ENCODE assay signal across 8 cellular contexts in genomic region chr4:128386761-128387599, GRCh38.
DNase-seq lines count a peak whose midpoint lies in the region; ATAC-seq, FAIRE-seq and TF ChIP-seq lines count a peak whose summit lies in the region.

No MANE protein-coding gene starts in this region.

- no peak overlapping the region for H3K4me3 ChIP-seq in aorta (ENCODE audit: low read length in 2 of 2)

- peak; percentile 36 for FAIRE-seq in H54 (lab: Jason Lieb, UNC)

- peak overlapping the region in 1 of 2 donors; percentile 52 for H3K27ac ChIP-seq in aorta (ENCODE audit: low read depth in 1 of 2, low read length in 2 of 2)

- H3K9me3 ChIP-seq in aorta (ENCODE audit: control insufficient read depth, low read length) = no peaks in the 10 kb centered on the region

- no peaks in the 10 kb centered on the region for H3K4me1 Mint-ChIP-seq in activated CD4-positive, alpha-beta memory T cell treated with anti-CD3 and anti-CD28 coated beads for 36 hours (ENCODE audit: low read depth)

- H3K4me3 Mint-ChIP-seq in activated CD4-positive, alpha-beta memory T cell treated with anti-CD3 and anti-CD28 coated beads for 36 hours = no peak overlapping the region

- no peaks in the 10 kb centered on the region for H3K27me3 ChIP-seq in aorta (ENCODE audit: control insufficient read depth in 1 of 2, insufficient read depth in 2 of 2, low read length in 1 of 2)

- CTCF ChIA-PET in activated CD4-positive, alpha-beta memory T cell treated with anti-CD3 and anti-CD28 coated beads for 36 hours (lab: Charles Lee) = no interaction called here

- no peak overlapping the region for H3K27ac Mint-ChIP-seq in activated CD4-positive, alpha-beta memory T cell treated with anti-CD3 and anti-CD28 coated beads for 36 hours

- peaks cover 0 to 3% of the 10 kb centered on the region in 2 donors for H3K4me1 ChIP-seq in aorta (ENCODE audit: control insufficient read depth in 1 of 2, insufficient read depth in 2 of 2, low read length in 2 of 2)

- H3K27me3 Mint-ChIP-seq in activated CD4-positive, alpha-beta memory T cell treated with anti-CD3 and anti-CD28 coated beads for 36 hours = no peaks in the 10 kb centered on the region

- no peaks in the 10 kb centered on the region for H3K36me3 Mint-ChIP-seq in activated CD4-positive, alpha-beta memory T cell treated with anti-CD3 and anti-CD28 coated beads for 36 hours

- no peaks in the 10 kb centered on the region for H3K36me3 ChIP-seq in aorta (ENCODE audit: control insufficient read depth in 1 of 2, insufficient read depth in 2 of 2, low read length in 1 of 2)

- intact Hi-C loops in aorta (cut with DNase I) = loop anchor here (2.0 to 10.0 kb wide), 3 partner anchors 98 to 425 kb away; no protein-coding TSS in a partner anchor
- intact Hi-C loops in activated CD4-positive, alpha-beta memory T cell treated with anti-CD3 and anti-CD28 coated beads for 36 hours (cut with micrococcal nuclease) = no loop called here

- no peaks in the 10 kb centered on the region for H3K9me3 Mint-ChIP-seq in activated CD4-positive, alpha-beta memory T cell treated with anti-CD3 and anti-CD28 coated beads for 36 hours

- DNase-seq in H54 (ENCODE audit: insufficient read length, low spot score) = peak; percentile 51
- DNase-seq in NOMO-1 treated with DMSO at 0.1 percent for 48 hours (lab: John Stamatoyannopoulos, UW; ENCODE audit: unreplicated experiment) = peak; percentile 85
- peak; percentile 40 for DNase-seq in epidermal melanocyte (ENCODE audit: insufficient read length, low spot score)
- peak; percentile 58 for DNase-seq in middle frontal gyrus (ENCODE audit: extremely low spot score, low spot score)
- DNase-seq in aorta = peak; percentile 95
- DNase-seq in activated CD8-positive, alpha-beta memory T cell treated with anti-CD3 and anti-CD28 coated beads, Interleukin-2, amount 50 U/mL, for 48 hours = no peak
- no peak for DNase-seq in activated CD4-positive, alpha-beta memory T cell treated with anti-CD3 and anti-CD28 coated beads for 36 hours

- no peak for TF ChIP-seq POLR2A in H54 (IDR thresholded peaks at IDR 0.05; ENCODE audit: low read depth, low read length)

- WGBS in aorta, 2 donors = 6 to 8% methylated on average over 15 of the region's 15 CpGs

- POLR2A ChIA-PET in activated CD4-positive, alpha-beta memory T cell treated with anti-CD3 and anti-CD28 coated beads for 36 hours (lab: Charles Lee) = no interaction called here

- ATAC-seq in aorta (ENCODE audit: low FRiP score) = peak; percentile 95
- no peak for ATAC-seq in HG03521 (IDR thresholded peaks at IDR 0.05; ENCODE audit: unreplicated experiment)

Comparison
In these comparisons a context has a peak if more than half of its experiments do, and no peak if none do; other contexts are left out.
1. DNase-seq: peak in H54 (single experiment), NOMO-1 treated with DMSO at 0.1 percent for 48 hours (single experiment), epidermal melanocyte (single experiment), middle frontal gyrus (single experiment) and aorta (2 of 2); none in activated CD8-positive, alpha-beta memory T cell treated with anti-CD3 and anti-CD28 coated beads, Interleukin-2, amount 50 U/mL, for 48 hours (single experiment) and activated CD4-positive, alpha-beta memory T cell treated with anti-CD3 and anti-CD28 coated beads for 36 hours (single experiment).